ENCODE assay signal across 9 cellular contexts in the genomic region with DNA sequence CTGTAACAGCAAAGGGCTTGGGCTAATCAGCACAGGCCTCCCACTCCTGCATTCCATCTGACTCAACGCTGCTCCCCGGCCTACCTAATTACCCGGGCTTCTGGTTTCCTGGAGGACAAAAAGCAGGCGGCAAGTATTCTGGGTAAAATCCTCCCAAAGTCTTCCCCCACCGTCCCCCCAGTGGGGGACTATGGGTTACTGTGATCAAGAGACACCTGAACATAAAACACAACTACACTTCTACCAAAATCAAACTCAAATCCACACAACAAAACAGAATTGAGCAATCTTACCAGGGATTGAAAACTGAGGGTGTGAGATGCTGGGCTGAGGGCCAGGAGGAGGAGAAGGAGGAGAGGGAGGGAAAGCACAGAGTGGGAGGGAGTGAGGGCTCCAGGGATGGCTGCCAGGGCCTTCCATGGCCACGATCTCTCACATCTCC. TPM values are rescaled to one million over a fixed set of nuclear protein-coding genes. Genes with fewer than 3 reads are reported as not detected.
DNase-seq lines count a peak whose midpoint lies in the region; ATAC-seq and TF ChIP-seq lines count a peak whose summit lies in the region.
"Had no signal": no experiment of that assay in that cellular context is flagged by ENCODE, and none has a peak within 500 bp of the region (broad histone marks: within the 10 kb centered on the region; RNA-seq: fewer than 3 reads in every experiment).

No MANE protein-coding gene starts in this region.

- H3K9ac ChIP-seq in stomach smooth muscle (ENCODE audit: low read length in 2 of 2) (peak overlapping the region in 1 of 2 donors; percentile 48), MM.1S (ENCODE audit: low read length) (no peak overlapping the region)
- H3K9ac ChIP-seq: KMS-11 had no signal

- peaks cover 32 to 39% of the 10 kb centered on the region in 2 donors for H3K36me3 ChIP-seq in stomach smooth muscle (ENCODE audit: control insufficient read depth in 2 of 2, insufficient read depth in 2 of 2, low read length in 2 of 2)
- no peaks in the 10 kb centered on the region; the same call in 1 of the 2 replicates for H3K36me3 ChIP-seq in MM.1S (replicated peaks; ENCODE audit: insufficient read depth, low read length)

- no peak for ATAC-seq in HG02938 (IDR thresholded peaks at IDR 0.05; ENCODE audit: unreplicated experiment)

- H3K9me3 ChIP-seq in stomach smooth muscle (ENCODE audit: control insufficient read depth in 2 of 2, low read length in 2 of 2) (no peaks in the 10 kb centered on the region), MM.1S (replicated peaks; ENCODE audit: insufficient read depth, low read length) (no peaks in the 10 kb centered on the region)

- no peaks in the 10 kb centered on the region; the same call in 1 of the 2 replicates for H4K20me1 ChIP-seq in MM.1S (ENCODE audit: insufficient read depth, low read length)

- H3K4me2 ChIP-seq in MM.1S (ENCODE audit: low read depth, low read length): no peak overlapping the region
- H3K4me2 ChIP-seq: KMS-11 had no signal

- peak overlapping the region; percentile 78 for H3K27ac ChIP-seq in stomach smooth muscle (ENCODE audit: low read length)
- no peak overlapping the region for H3K27ac ChIP-seq in MM.1S (ENCODE audit: low read length)
- H3K27ac ChIP-seq: KMS-11 had no signal

- DNase-seq in HT1080 (ENCODE audit: low read depth): peak; percentile 76
- DNase-seq in brain pericyte (ENCODE audit: low read depth, low spot score): peak; percentile 44
- DNase-seq in islet precursor cell: peak; percentile 90
- DNase-seq in MM.1S: no peak
- no peak for DNase-seq in effector CD4-positive, alpha-beta T cell
- DNase-seq in stimulated activated CD4-positive, alpha-beta T cell treated with anti-CD3 and anti-CD28 coated beads, Interleukin-1b, Interleukin-23, amount 100 ng/mL, for 48 hours: no peak

- no peak for TF ChIP-seq CTCF in MM.1S (IDR thresholded peaks at IDR 0.05; ENCODE audit: low read length)

- no peaks in the 10 kb centered on the region for H3K27me3 ChIP-seq in stomach smooth muscle (ENCODE audit: control insufficient read depth in 1 of 2, insufficient read depth in 2 of 2, low read length in 2 of 2)
- H3K27me3 ChIP-seq in MM.1S (replicated peaks; ENCODE audit: insufficient read depth, low read length): no peaks in the 10 kb centered on the region

- H3K4me3 ChIP-seq in stomach smooth muscle (ENCODE audit: low read length in 2 of 2): peak overlapping the region; percentile 26 to 67
- no peak overlapping the region for H3K4me3 ChIP-seq in MM.1S (ENCODE audit: low read length)

- peaks cover 36% of the 10 kb centered on the region for H3K79me2 ChIP-seq in MM.1S (ENCODE audit: low read length)

- H3K9me2 ChIP-seq in MM.1S (replicated peaks; ENCODE audit: insufficient read depth, low read length): no peaks in the 10 kb centered on the region

- H2AFZ ChIP-seq in MM.1S (ENCODE audit: low read length): no peak overlapping the region

- H3K4me1 ChIP-seq in stomach smooth muscle (ENCODE audit: control insufficient read depth, insufficient read depth, low read length): peaks cover 20% of the 10 kb centered on the region
- H3K4me1 ChIP-seq in MM.1S (ENCODE audit: low read length): no peaks in the 10 kb centered on the region

- H3F3A ChIP-seq in MM.1S (ENCODE audit: insufficient read depth, low read length): no peaks in the 10 kb centered on the region

RNA-seq across cellular contexts. Expression of gene NCKIPSD, which starts 8.9 kb away (rescaled TPM):
- 34.2 and 39.2 TPM in 2 replicates for total RNA-seq in HT1080 (2014; rRNA removed; shearing (Covaris generic))
- polyA plus RNA-seq in HT1080 (2015; cell fraction: cytosol; rRNA removed): 23.2 and 23.4 TPM in 2 replicates
- 30.8 and 47.2 TPM in 2 replicates for polyA plus RNA-seq in HT1080 (2015; cell fraction: nucleus; rRNA removed)

RNA-seq across cellular contexts. Expression of gene IP6K2, which starts 22.4 kb away (rescaled TPM):
- 45.8 and 65.7 TPM in 2 replicates for total RNA-seq in HT1080 (2014; rRNA removed; shearing (Covaris generic))
- polyA plus RNA-seq in HT1080 (2015; cell fraction: cytosol; rRNA removed): 45.5 and 55.4 TPM in 2 replicates
- polyA plus RNA-seq in HT1080 (2015; cell fraction: nucleus; rRNA removed): 170 and 209 TPM in 2 replicates

RNA-seq across cellular contexts. Expression of gene CELSR3, which starts 31.9 kb away (rescaled TPM):
- 3.5 and 3.8 TPM in 2 replicates for total RNA-seq in HT1080 (2014; rRNA removed; shearing (Covaris generic))
- polyA plus RNA-seq in HT1080 (2015; cell fraction: cytosol; rRNA removed): 2.6 and 2.9 TPM in 2 replicates
- 19.1 and 23.8 TPM in 2 replicates for polyA plus RNA-seq in HT1080 (2015; cell fraction: nucleus; rRNA removed)

RNA-seq across cellular contexts. Expression of gene SLC26A6, which starts 59.4 kb away (rescaled TPM):
- 21.9 and 23.6 TPM in 2 replicates for total RNA-seq in HT1080 (2014; rRNA removed; shearing (Covaris generic))
- polyA plus RNA-seq in HT1080 (2015; cell fraction: cytosol; rRNA removed): 8.8 and 9.8 TPM in 2 replicates
- 144 and 153 TPM in 2 replicates for polyA plus RNA-seq in HT1080 (2015; cell fraction: nucleus; rRNA removed)

Comparison
In these comparisons a context has a peak if more than half of its experiments do, and no peak if none do; other contexts are left out.
1. DNase-seq: peak in HT1080 (single experiment), brain pericyte (single experiment) and islet precursor cell (single experiment); none in MM.1S (single experiment), effector CD4-positive, alpha-beta T cell (single experiment) and stimulated activated CD4-positive, alpha-beta T cell treated with anti-CD3 and anti-CD28 coated beads, Interleukin-1b, Interleukin-23, amount 100 ng/mL, for 48 hours (single experiment).